Comparison of ENCODE assay signal across 19 cellular contexts in genomic region chr2:20638014-20638413, GRCh38. TPM values are rescaled to one million over a fixed set of nuclear protein-coding genes. Genes with fewer than 3 reads are reported as not detected.
A peak's percentile ranks its signal among the peaks of the same experiment; 100 is the strongest.
DNase-seq lines count a peak whose midpoint lies in the region; ATAC-seq and TF ChIP-seq lines count a peak whose summit lies in the region.
"Had no signal": no experiment of that assay in that cellular context is flagged by ENCODE, and none has a peak within 500 bp of the region (broad histone marks: within the 10 kb centered on the region; RNA-seq: fewer than 3 reads in every experiment).

No MANE protein-coding gene starts in this region.

- H3K4me3 Mint-ChIP-seq in type B pancreatic cell: no peak overlapping the region
- H3K4me3 Mint-ChIP-seq: B cell; CD4-positive, alpha-beta T cell; GM23338 had no signal

- WGBS in sigmoid colon, 2 donors: 94 to 97% methylated on average over 13 of the region's 13 CpGs
- WGBS in aorta, 2 donors: 91 to 92% methylated on average over 13 of the region's 13 CpGs

- no peaks in the 10 kb centered on the region for H3K9me3 Mint-ChIP-seq in type B pancreatic cell
- H3K9me3 Mint-ChIP-seq: CD4-positive, alpha-beta T cell; GM23338 had no signal

- H3K36me3 ChIP-seq in left ventricle myocardium inferior (peaks cover 26% of the 10 kb centered on the region), sigmoid colon (peaks cover 3 to 19% (median 9%) of the 10 kb centered on the region in 4 donors), aorta (ENCODE audit: control insufficient read depth in 1 of 2, insufficient read depth in 2 of 2, low read length in 1 of 2) (no peaks in the 10 kb centered on the region)

- H3K27me3 ChIP-seq in left ventricle myocardium inferior (ENCODE audit: low read depth) (no peaks in the 10 kb centered on the region), sigmoid colon (no peaks in the 10 kb centered on the region), aorta (ENCODE audit: control insufficient read depth in 1 of 2, insufficient read depth in 2 of 2, low read length in 1 of 2) (no peaks in the 10 kb centered on the region)

- ATAC-seq in Right ventricle myocardium inferior: no peak
- ATAC-seq in left ventricle myocardium superior: no peak
- ATAC-seq in aorta (ENCODE audit: low FRiP score): no peak
- no peak for ATAC-seq in GM21526 (IDR thresholded peaks at IDR 0.05; ENCODE audit: low FRiP score, unreplicated experiment)
- ATAC-seq: GM23338, HCT116 had no signal

- H3K4me1 ChIP-seq in left ventricle myocardium inferior (peaks cover 99% of the 10 kb centered on the region), sigmoid colon (peaks cover 0 to 98% (median 92%) of the 10 kb centered on the region in 4 donors), aorta (ENCODE audit: control insufficient read depth in 1 of 2, insufficient read depth in 2 of 2, low read length in 2 of 2) (no peaks in the 10 kb centered on the region)

- TF ChIP-seq POLR2A in sigmoid colon (IDR thresholded peaks at IDR 0.05): no peak

- TF ChIP-seq EP300 in sigmoid colon (IDR thresholded peaks at IDR 0.05): no peak

- intact Hi-C loops in Right ventricle myocardium inferior (cut with DNase I): loop anchor here (5.0 kb wide), 1 partner anchor 131 kb away; no protein-coding TSS in a partner anchor
- intact Hi-C loops in left ventricle myocardium superior (cut with micrococcal nuclease): no loop called here
- intact Hi-C loops in left ventricle myocardium inferior (cut with micrococcal nuclease): no loop called here
- intact Hi-C loops in sigmoid colon (cut with DNase I): loop anchor here (5.0 kb wide), 1 partner anchor 146 kb away; no protein-coding TSS in a partner anchor
- intact Hi-C loops in aorta (cut with DNase I): no loop called here

- peak; percentile 60 for DNase-seq in Right ventricle myocardium inferior (ENCODE audit: missing footprints)
- no peak for DNase-seq in left ventricle myocardium superior
- DNase-seq in left ventricle myocardium inferior: peak; percentile 14
- no peak for DNase-seq in sigmoid colon
- DNase-seq in aorta: no peak
- no peak for DNase-seq in NCI-H1417 treated with DMSO at 0.1 percent for 48 hours (lab: John Stamatoyannopoulos, UW)
- no peak for DNase-seq in type B pancreatic cell (ENCODE audit: extremely low spot score, unreplicated experiment)
- DNase-seq: CD4-positive, alpha-beta T cell; EL; NCI-H1930; NCI-H446 treated with DMSO at 0.1 percent for 48 hours; RPMI8226 had no signal

- TF ChIP-seq CTCF in left ventricle myocardium inferior (IDR thresholded peaks at IDR 0.05; ENCODE audit: borderline replicate concordance) (no peak), sigmoid colon (IDR thresholded peaks at IDR 0.05) (no peak), type B pancreatic cell (conservative IDR thresholded peaks at IDR 0.05) (no peak)

- H3K27ac ChIP-seq in left ventricle myocardium inferior (replicated peaks): peak overlapping the region; percentile 85
- peak overlapping the region; percentile 92 to 97 (median 94) for H3K27ac ChIP-seq in sigmoid colon
- H3K27ac ChIP-seq in aorta (ENCODE audit: low read depth in 1 of 2, low read length in 2 of 2): peak overlapping the region; percentile 48 to 94
- H3K27ac ChIP-seq: 22Rv1, HL-60 had no signal

- no peak overlapping the region for H3K4me3 ChIP-seq in left ventricle myocardium inferior
- H3K4me3 ChIP-seq in sigmoid colon: no peak overlapping the region
- H3K4me3 ChIP-seq in aorta (ENCODE audit: low read length in 2 of 2): no peak overlapping the region
- H3K4me3 ChIP-seq: GM23338 had no signal

- H3K27ac Mint-ChIP-seq in type B pancreatic cell: no peak overlapping the region
- H3K27ac Mint-ChIP-seq: B cell; CD4-positive, alpha-beta T cell; GM23338 had no signal

- no peaks in the 10 kb centered on the region for H3K27me3 Mint-ChIP-seq in type B pancreatic cell
- H3K27me3 Mint-ChIP-seq: B cell; CD4-positive, alpha-beta T cell had no signal

- peaks cover 17% of the 10 kb centered on the region for H3K4me1 Mint-ChIP-seq in type B pancreatic cell (ENCODE audit: unreplicated experiment)

- H3K36me3 Mint-ChIP-seq in type B pancreatic cell: peaks cover 5% of the 10 kb centered on the region

- H3K9me3 ChIP-seq in left ventricle myocardium inferior (replicated peaks): no peaks in the 10 kb centered on the region
- H3K9me3 ChIP-seq in sigmoid colon: no peaks in the 10 kb centered on the region
- no peaks in the 10 kb centered on the region for H3K9me3 ChIP-seq in aorta (ENCODE audit: control insufficient read depth, low read length)

RNA-seq across cellular contexts. Expression of gene HS1BP3, which starts 12.9 kb away (rescaled TPM):
- total RNA-seq in Right ventricle myocardium inferior (20.1 TPM), left ventricle myocardium superior (20.2 TPM), left ventricle myocardium inferior (16.6 TPM), sigmoid colon (10 to 100 TPM; 32.3 to 54.6 (median 41.8) TPM), aorta (10 to 100 TPM; 34.8 to 42.3 TPM), type B pancreatic cell (ENCODE audit: low replicate concordance) (22.1 and 24.3 TPM in 2 replicates)
- polyA plus RNA-seq in sigmoid colon (10 to 100 TPM; 25.2 to 36.3 (median 25.3) TPM), aorta (10 to 100 TPM; 27.5 to 33.6 TPM)

RNA-seq across cellular contexts. Expression of gene GDF7, which starts 28.9 kb away (rescaled TPM):
- 0.46 TPM for total RNA-seq in Right ventricle myocardium inferior
- total RNA-seq in left ventricle myocardium superior: 0.32 TPM
- 0.58 TPM for total RNA-seq in left ventricle myocardium inferior
- 1 to 10 TPM in 1 of 4 donors, under 1 TPM in 3; 0.49 to 1.6 (median 0.77) TPM for total RNA-seq in sigmoid colon
- under 1 TPM; under 0.01 to 0.60 (median under 0.01) TPM for polyA plus RNA-seq in sigmoid colon
- total RNA-seq in aorta: 10 to 100 TPM; 15.9 to 16.4 TPM
- polyA plus RNA-seq in aorta: 10 to 100 TPM in 1 of 2 donors, 1 to 10 TPM in 1; 4.1 to 15.6 TPM
- 0.31 and 24.3 TPM in 2 replicates for total RNA-seq in type B pancreatic cell (ENCODE audit: low replicate concordance)
- total RNA-seq: LHCN-M2 had no signal

Comparison
In these comparisons a context has a peak if more than half of its experiments do, and no peak if none do; other contexts are left out.
1. DNase-seq: peak in Right ventricle myocardium inferior (single experiment) and left ventricle myocardium inferior (single experiment); none in left ventricle myocardium superior (single experiment), sigmoid colon (single experiment), aorta (0 of 2), NCI-H1417 treated with DMSO at 0.1 percent for 48 hours (single experiment) and type B pancreatic cell (single experiment).
2. intact Hi-C loops: an anchor here in Right ventricle myocardium inferior (5.0 kb wide) and sigmoid colon (5.0 kb wide); none called in left ventricle myocardium superior, left ventricle myocardium inferior and aorta.
3. Peak in every context shown above with its lines, with median percentiles within 50 percentile points of each other: H3K27ac ChIP-seq.